In the genomic region with DNA sequence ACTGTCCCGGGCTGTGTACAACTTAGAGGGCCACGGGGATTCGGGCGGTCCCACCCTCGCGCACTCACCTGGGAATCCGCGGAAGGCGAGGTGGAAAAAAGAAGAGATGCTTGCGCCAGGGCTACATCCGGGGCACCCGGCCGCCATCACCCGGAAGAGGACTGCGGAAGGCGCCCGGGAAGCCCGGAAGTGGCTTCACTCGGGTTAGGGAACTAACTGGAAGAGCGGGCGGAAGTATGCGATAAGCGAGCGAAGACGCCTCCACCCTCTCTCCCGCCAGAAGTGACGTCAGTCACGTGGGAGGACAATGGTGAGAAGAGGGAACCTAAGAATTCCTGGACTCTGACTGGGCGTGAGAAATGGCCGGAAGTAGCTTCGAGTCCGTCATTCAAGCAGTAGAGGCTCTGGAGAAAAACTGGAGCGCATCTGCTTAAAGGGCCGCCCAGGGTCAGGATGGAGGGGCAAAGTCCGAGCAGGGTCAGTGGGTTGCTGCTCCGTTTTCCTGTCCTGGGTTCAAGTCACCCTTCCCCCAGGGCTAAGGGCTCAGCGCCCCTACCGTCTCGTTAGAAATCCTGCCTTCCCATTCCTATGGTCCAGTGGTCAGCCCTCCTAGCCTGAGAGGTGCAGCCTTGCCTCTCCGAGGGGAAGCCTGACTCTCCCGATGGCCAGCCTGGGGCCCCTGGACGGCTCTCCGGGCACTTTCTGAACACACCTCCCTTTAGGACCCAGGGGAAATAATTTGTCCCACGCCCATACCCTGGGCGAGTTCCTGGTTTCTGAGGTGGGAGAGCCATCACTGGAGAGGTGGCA, we compare ENCODE assay signal across 8 cellular contexts. TPM values are rescaled to one million over a fixed set of nuclear protein-coding genes. Genes with fewer than 3 reads are reported as not detected.
DNase-seq lines count a peak whose midpoint lies in the region; ATAC-seq lines count a peak whose summit lies in the region.

Gene CD2BP2 (minus strand): TSS at position 165 of the 810 bp plus-strand sequence. CDS start 627 bp downstream, outside the sequence.

- peak within 1 kb of the TSS; percentile 89 to 99 (median 95) for H3K4me3 Mint-ChIP-seq in naive thymus-derived CD8-positive, alpha-beta T cell
- peak within 1 kb of the TSS; percentile 95 to 97 for H3K4me3 Mint-ChIP-seq in stimulated activated naive B cell treated with anti-CD40 and anti-IgM and Interleukin-4, amounts not matched to agents 10 μg/mL and 1 μg/mL and 100 μg/mL, for 72 hours

- H3K27me3 Mint-ChIP-seq in naive thymus-derived CD8-positive, alpha-beta T cell, result no peaks in the 10 kb centered on the region
- H3K27me3 Mint-ChIP-seq in stimulated activated naive B cell treated with anti-CD40 and anti-IgM and Interleukin-4, amounts not matched to agents 10 μg/mL and 1 μg/mL and 100 μg/mL, for 72 hours, result no peaks in the 10 kb centered on the region

- peak; percentile 92 to 94 for ATAC-seq in naive thymus-derived CD8-positive, alpha-beta T cell
- peak; percentile 82 to 85 for ATAC-seq in stimulated activated naive B cell treated with anti-CD40 and anti-IgM and Interleukin-4, amounts not matched to agents 10 μg/mL and 1 μg/mL and 100 μg/mL, for 72 hours (replicated peaks)

- H3K27ac Mint-ChIP-seq in naive thymus-derived CD8-positive, alpha-beta T cell, result peak within 1 kb of the TSS; percentile 95 to 99 (median 98)
- peak within 1 kb of the TSS; percentile 97 for H3K27ac Mint-ChIP-seq in stimulated activated naive B cell treated with anti-CD40 and anti-IgM and Interleukin-4, amounts not matched to agents 10 μg/mL and 1 μg/mL and 100 μg/mL, for 72 hours

- DNase-seq in DMS79 treated with DMSO at 0.1 percent for 48 hours (lab: John Stamatoyannopoulos, UW) (peak; percentile 98), GOT3 (lab: John Stamatoyannopoulos, UW) (peak; percentile 77), M059J (ENCODE audit: low read depth) (peak; percentile 100), SHP77 treated with DMSO at 0.1 percent for 48 hours (lab: John Stamatoyannopoulos, UW) (peak; percentile 99), fibroblast of peridontal ligament (ENCODE audit: extremely low read depth) (peak; percentile 99)
- peak; percentile 82 for DNase-seq in activated effector memory CD4-positive, alpha-beta T cell treated with Interleukin-2 at 50 U/mL for 16 hours
- DNase-seq in naive thymus-derived CD8-positive, alpha-beta T cell, result peak; percentile 79 to 93 (median 84)
- DNase-seq in stimulated activated naive B cell treated with anti-CD40 and anti-IgM and Interleukin-4, amounts not matched to agents 10 μg/mL and 1 μg/mL and 100 μg/mL, for 72 hours, result peak; percentile 91

- H3K9me3 Mint-ChIP-seq in naive thymus-derived CD8-positive, alpha-beta T cell, result no peaks in the 10 kb centered on the region
- H3K9me3 Mint-ChIP-seq in stimulated activated naive B cell treated with anti-CD40 and anti-IgM and Interleukin-4, amounts not matched to agents 10 μg/mL and 1 μg/mL and 100 μg/mL, for 72 hours, result no peaks in the 10 kb centered on the region

- POLR2A ChIA-PET in naive thymus-derived CD8-positive, alpha-beta T cell (lab: Charles Lee), result interaction anchor here (0.6 to 4.7 kb wide), 15 partner anchors 9 to 909 kb away, joined by 3 to 48 read pairs (median 4); partner anchors contain the start of genes CORO1A, SEPTIN1, TBC1D10B and ZNF48

- peaks cover 22 to 47% (median 37%) of the 10 kb centered on the region in 4 donors for H3K4me1 Mint-ChIP-seq in naive thymus-derived CD8-positive, alpha-beta T cell
- H3K4me1 Mint-ChIP-seq in stimulated activated naive B cell treated with anti-CD40 and anti-IgM and Interleukin-4, amounts not matched to agents 10 μg/mL and 1 μg/mL and 100 μg/mL, for 72 hours, result peaks cover 52 to 77% of the 10 kb centered on the region in 2 donors

- peaks cover 0 to 52% (median 0%) of the 10 kb centered on the region in 3 donors for H3K36me3 Mint-ChIP-seq in naive thymus-derived CD8-positive, alpha-beta T cell
- peaks cover 49 to 74% of the 10 kb centered on the region in 2 donors for H3K36me3 Mint-ChIP-seq in stimulated activated naive B cell treated with anti-CD40 and anti-IgM and Interleukin-4, amounts not matched to agents 10 μg/mL and 1 μg/mL and 100 μg/mL, for 72 hours

RNA-seq across cellular contexts. Expression of gene CD2BP2, which starts in this region (rescaled TPM):
- 34.8 and 64.7 TPM in 2 replicates for total RNA-seq in M059J (2014; rRNA removed; shearing (Covaris generic))
- 10 to 100 TPM; 62.9 to 66.8 TPM for total RNA-seq in naive thymus-derived CD8-positive, alpha-beta T cell
- 10 to 100 TPM; 20.6 to 21.9 (median 21.7) TPM for polyA plus RNA-seq in naive thymus-derived CD8-positive, alpha-beta T cell

Comparison
In these comparisons a context has a peak if more than half of its experiments do, and no peak if none do; other contexts are left out.
1. Peak in every context shown above with its lines: DNase-seq and ATAC-seq.